Comparison of ENCODE assay signal across 11 cellular contexts in genomic region chr14:73014105-73014504, GRCh38. TPM values are rescaled to one million over a fixed set of nuclear protein-coding genes. Genes with fewer than 3 reads are reported as not detected.
A peak's percentile ranks its signal among the peaks of the same experiment; 100 is the strongest.
DNase-seq lines count a peak whose midpoint lies in the region; ATAC-seq, FAIRE-seq and TF ChIP-seq lines count a peak whose summit lies in the region.
"Had no signal": no experiment of that assay in that cellular context is flagged by ENCODE, and none has a peak within 500 bp of the region (broad histone marks: within the 10 kb centered on the region; RNA-seq: fewer than 3 reads in every experiment).

No MANE protein-coding gene starts in this region.

- H3K4me3 Mint-ChIP-seq in activated T-cell treated with anti-CD3 and anti-CD28 coated beads, Interleukin-2, amount 50 U/mL, for 72 hours, result peak overlapping the region; percentile 49 to 59
- H3K4me3 Mint-ChIP-seq: activated B cell treated with CpG ODN at 0.5 μM for 24 hours, naive B cell had no signal

- DNase-seq in activated T-cell treated with anti-CD3 and anti-CD28 coated beads, Interleukin-2, amount 50 U/mL, for 72 hours, result peak; percentile 21 to 27
- no peak for DNase-seq in activated T-cell treated with anti-CD3 and anti-CD28 coated beads for 4 hours
- DNase-seq in GM12878 (ENCODE audit: low read depth, low spot score), result peak; percentile 90
- no peak for DNase-seq in suprapubic skin (ENCODE audit: low spot score in 2 of 2)
- no peak for DNase-seq in HPDE6-E6E7 (ENCODE audit: extremely low spot score)
- DNase-seq in NOMO-1 (lab: John Stamatoyannopoulos, UW; ENCODE audit: unreplicated experiment in 2 of 2), result no peak
- DNase-seq in NCI-H69 (lab: John Stamatoyannopoulos, UW), result no peak
- DNase-seq: activated B cell treated with CpG ODN at 0.5 μM for 24 hours, naive B cell, NCI-H1417 had no signal

- H3K27ac ChIP-seq in GM12878 (ENCODE audit: control insufficient read depth, insufficient read depth), result peak overlapping the region; percentile 93
- H3K27ac ChIP-seq in suprapubic skin, result peak overlapping the region; percentile 60

- no peak for FAIRE-seq in GM12878 (lab: Jason Lieb, UNC)

- TF ChIP-seq POLR2A in GM12878 (IDR thresholded peaks at IDR 0.05; ENCODE audit: low read depth, low read length) (no peak), suprapubic skin (IDR thresholded peaks at IDR 0.05) (no peak)

- 0% methylated on average over 2 of the region's 2 CpGs for WGBS in GM12878 (ENCODE audit: insufficient coverage, insufficient replicate concordance, low lambda C conversion rate, missing lambda C conversion rate)
- WGBS in suprapubic skin, result 62% methylated on average over 2 of the region's 2 CpGs

- POLR2A ChIA-PET in GM12878 (lab: Charles Lee), result interaction anchor here (1.0 to 3.1 kb wide), 4 partner anchors 11 to 555 kb away, joined by 3 to 26 read pairs (median 4); partner anchors contain the start of genes ACOT2, RBM25 and ZFYVE1

- no peak overlapping the region for H2AFZ ChIP-seq in GM12878 (ENCODE audit: control insufficient read depth, low read depth, low read length)

- no peaks in the 10 kb centered on the region for H3K27me3 Mint-ChIP-seq in activated T-cell treated with anti-CD3 and anti-CD28 coated beads, Interleukin-2, amount 50 U/mL, for 72 hours (ENCODE audit: low read depth)
- H3K27me3 Mint-ChIP-seq: activated B cell treated with CpG ODN at 0.5 μM for 24 hours, naive B cell had no signal

- H3K9me3 ChIP-seq in GM12878 (replicated peaks; ENCODE audit: control insufficient read depth, insufficient read depth, low read length) (no peaks in the 10 kb centered on the region), suprapubic skin (no peaks in the 10 kb centered on the region)

- 0 out of 2 replicates have a peak overlapping the region, but pooled peaks have one; percentile 14 for H3K4me3 ChIP-seq in GM12878
- no peak overlapping the region for H3K4me3 ChIP-seq in suprapubic skin

- no peaks in the 10 kb centered on the region for H3K9me3 Mint-ChIP-seq in activated T-cell treated with anti-CD3 and anti-CD28 coated beads, Interleukin-2, amount 50 U/mL, for 72 hours
- H3K9me3 Mint-ChIP-seq: activated B cell treated with CpG ODN at 0.5 μM for 24 hours had no signal

- peaks cover 10 to 12% of the 10 kb centered on the region in 2 donors for H3K36me3 Mint-ChIP-seq in activated T-cell treated with anti-CD3 and anti-CD28 coated beads, Interleukin-2, amount 50 U/mL, for 72 hours (ENCODE audit: insufficient read depth in 2 of 2)

- peak overlapping the region; percentile 86 for H3K27ac Mint-ChIP-seq in activated T-cell treated with anti-CD3 and anti-CD28 coated beads, Interleukin-2, amount 50 U/mL, for 72 hours
- H3K27ac Mint-ChIP-seq: activated B cell treated with CpG ODN at 0.5 μM for 24 hours had no signal

- in situ Hi-C loops in GM12878 (cut with MboI), result no loop called here

- H3K9ac ChIP-seq in GM12878 (ENCODE audit: control insufficient read depth, insufficient read depth, low read length), result no peak overlapping the region

- RAD21 ChIA-PET in GM12878 (lab: Charles Lee; ENCODE audit: unreplicated experiment), result interaction anchor here (0.6 to 1.4 kb wide), 4 partner anchors 11 to 240 kb away, joined by 3 to 5 read pairs (median 4); partner anchors contain the start of gene RBM25

- no peaks in the 10 kb centered on the region for H3K27me3 ChIP-seq in GM12878 (replicated peaks in 1 of 2; ENCODE audit: control insufficient read depth in 2 of 2, insufficient read depth in 2 of 2, low read length in 1 of 2)
- no peaks in the 10 kb centered on the region for H3K27me3 ChIP-seq in suprapubic skin

- H3K4me1 Mint-ChIP-seq in activated T-cell treated with anti-CD3 and anti-CD28 coated beads, Interleukin-2, amount 50 U/mL, for 72 hours (ENCODE audit: low read depth), result peaks cover 52% of the 10 kb centered on the region

- H3K4me1 ChIP-seq in GM12878 (ENCODE audit: control insufficient read depth, insufficient read depth, low read length) (peaks cover 12% of the 10 kb centered on the region), suprapubic skin (peaks cover 23% of the 10 kb centered on the region)

- TF ChIP-seq EP300 in GM12878 (IDR thresholded peaks at IDR 0.05; ENCODE audit: borderline replicate concordance in 1 of 2, control insufficient read depth in 1 of 2, low read depth in 2 of 2, low read length in 2 of 2), result peak; percentile 68 to 79
- TF ChIP-seq EP300 in suprapubic skin (IDR thresholded peaks at IDR 0.05), result no peak

- H3K36me3 ChIP-seq in GM12878 (ENCODE audit: control insufficient read depth in 2 of 2, insufficient read depth in 2 of 2, low read length in 1 of 2) (no peaks in the 10 kb centered on the region; a peak in 2 of 4 replicates), suprapubic skin (peaks cover 26% of the 10 kb centered on the region)

- TF ChIP-seq RAD21 in GM12878 (IDR thresholded peaks at IDR 0.05; ENCODE audit: insufficient read depth, low read depth, low read length), result no peak

- peak overlapping the region; percentile 72 for H3K4me2 ChIP-seq in GM12878 (ENCODE audit: control insufficient read depth, insufficient read depth)

- CTCF ChIA-PET in GM12878 (lab: Yijun Ruan, JAX), result interaction anchor here (0.7 to 1.6 kb wide), 5 partner anchors 9 to 84 kb away, joined by 3 to 7 read pairs (median 4); partner anchors contain the start of gene ZFYVE1

- SMC1A ChIA-PET in GM12878 (lab: Charles Lee; ENCODE audit: uncharacterized antibody, unreplicated experiment), result interaction anchor here (0.8 to 3.9 kb wide), 9 partner anchors 9 to 217 kb away, joined by 3 to 23 read pairs (median 3); partner anchors contain the start of gene ZFYVE1

- H3K79me2 ChIP-seq in GM12878 (ENCODE audit: control insufficient read depth, insufficient read depth, low read length), result no peaks in the 10 kb centered on the region; the same call in none of the 2 replicates

- intact Hi-C loops in GM12878 (cut with micrococcal nuclease; ENCODE audit: unreplicated experiment), result no loop called here

- no TSS peak for BruUV-seq in GM12878 (replicated peaks; lab: Mats Ljungman, UMichigan)

- ATAC-seq in activated T-cell treated with anti-CD3 and anti-CD28 coated beads, Interleukin-2, amount 50 U/mL, for 72 hours (replicated peaks in 1 of 2), result peak; percentile 95 to 96
- ATAC-seq in HG03095 (IDR thresholded peaks at IDR 0.05; ENCODE audit: unreplicated experiment) (peak; percentile 81), GM12878 (peak; percentile 97)

- TF ChIP-seq CTCF in GM12878 (IDR thresholded peaks at IDR 0.05 in 2 of 3, conservative IDR thresholded peaks at IDR 0.05 in 1 of 3; ENCODE audit: control insufficient read depth in 2 of 3, extremely low read depth in 1 of 3, insufficient read depth in 1 of 3, low read depth in 3 of 3, low read length in 3 of 3), result no peak
- TF ChIP-seq CTCF in suprapubic skin (IDR thresholded peaks at IDR 0.05), result no peak

- no peaks in the 10 kb centered on the region for H4K20me1 ChIP-seq in GM12878 (ENCODE audit: control insufficient read depth, insufficient read depth)

TF ChIP-seq in GM12878, 131 proteins besides CTCF, POLR2A, EP300 and RAD21 (continues in another document):
- peak; percentile 72 to 80; a peak in 3 of 4 replicates for TF ChIP-seq IKZF2 (IDR thresholded peaks at IDR 0.05)
- TF ChIP-seq RFX5 (IDR thresholded peaks at IDR 0.05; ENCODE audit: low read depth, low read length), result peak; percentile 21; the same call in 1 of the 2 replicates

RNA-seq across cellular contexts. Expression of gene ZFYVE1, which starts 12.8 kb away (rescaled TPM):
- 10 to 100 TPM; 21.5 to 21.7 TPM for total RNA-seq in activated T-cell treated with anti-CD3 and anti-CD28 coated beads, Interleukin-2, amount 50 U/mL, for 72 hours
- total RNA-seq in GM12878 (2013; cell fraction: nucleolus; rRNA removed), result 33.4 and 34.8 TPM in 2 replicates
- total RNA-seq in GM12878 (2014; rRNA removed) (5.5 TPM in 2 replicates), GM12878 (2014; rRNA removed; fragmentation: Illumina TruSeq; extraction: Trizol) (5.2 and 6.6 TPM in 2 replicates), GM12878 (2021) (9.6 and 10.9 TPM in 2 replicates), suprapubic skin (10 to 100 TPM; 17.7 to 42.9 (median 25.9) TPM)
- polyA plus RNA-seq in GM12878 (2011; ENCODE audit: low read depth), result 6.2 TPM
- polyA plus RNA-seq in GM12878 (2011; rRNA removed) (8.0 and 13.3 TPM in 2 replicates), GM12878 (2014; fragmentation: Illumina TruSeq; extraction: Trizol) (6.0 and 6.2 TPM in 2 replicates), GM12878 (2014; fragmentation: Nextera tagmentation; extraction: Ambion mirVana) (1 to 10 TPM; 1.2 to 1.4 TPM), GM12878 (2014; rRNA removed) (5.6 and 7.3 TPM in 2 replicates), GM12878 (2016; fragmentation: Nextera tagmentation; extraction: Ambion mirVana) (1 to 10 TPM; 7.6 to 8.9 TPM)
- 11.9 and 13.0 TPM in 2 replicates for polyA plus RNA-seq in GM12878 (2011; cell fraction: cytosol; rRNA removed)
- polyA plus RNA-seq in GM12878 (2011; cell fraction: nucleus; rRNA removed), result 22.2 and 26.7 TPM in 2 replicates
- 7.2 and 9.7 TPM in 2 replicates for polyA plus RNA-seq in GM12878 (2012)
- polyA minus RNA-seq in GM12878 (2011; rRNA and poly(A)+ RNA removed), result 22.9 and 25.5 TPM in 2 replicates
- 5.3 and 5.8 TPM in 2 replicates for polyA minus RNA-seq in GM12878 (2011; cell fraction: cytosol; rRNA and poly(A)+ RNA removed)
- 9.4 and 21.9 TPM in 2 replicates for polyA minus RNA-seq in GM12878 (2011; cell fraction: nucleus; rRNA and poly(A)+ RNA removed)

RNA-seq across cellular contexts. Expression of gene RBM25, which starts 44.2 kb away (rescaled TPM):
- total RNA-seq in activated T-cell treated with anti-CD3 and anti-CD28 coated beads, Interleukin-2, amount 50 U/mL, for 72 hours, result 10 to 100 TPM; 91.8 to 92.3 TPM
- 467 and 503 TPM in 2 replicates for total RNA-seq in GM12878 (2013; cell fraction: nucleolus; rRNA removed)
- 43.4 and 46.0 TPM in 2 replicates for total RNA-seq in GM12878 (2014; rRNA removed)
- 70.2 and 74.2 TPM in 2 replicates for total RNA-seq in GM12878 (2014; rRNA removed; fragmentation: Illumina TruSeq; extraction: Trizol)
- total RNA-seq in GM12878 (2021), result 78.3 and 84.6 TPM in 2 replicates
- 38.6 TPM for polyA plus RNA-seq in GM12878 (2011; ENCODE audit: low read depth)
- 77.9 and 126 TPM in 2 replicates for polyA plus RNA-seq in GM12878 (2011; rRNA removed)
- polyA plus RNA-seq in GM12878 (2011; cell fraction: cytosol; rRNA removed), result 24.7 and 25.5 TPM in 2 replicates
- polyA plus RNA-seq in GM12878 (2011; cell fraction: nucleus; rRNA removed), result 228 and 235 TPM in 2 replicates
- 54.1 and 62.6 TPM in 2 replicates for polyA plus RNA-seq in GM12878 (2012)
- polyA plus RNA-seq in GM12878 (2014; fragmentation: Illumina TruSeq; extraction: Trizol), result 125 and 156 TPM in 2 replicates
- 10 to 100 TPM; 64.9 to 71.2 TPM for polyA plus RNA-seq in GM12878 (2014; fragmentation: Nextera tagmentation; extraction: Ambion mirVana)
- 56.6 and 61.5 TPM in 2 replicates for polyA plus RNA-seq in GM12878 (2014; rRNA removed)
- polyA plus RNA-seq in GM12878 (2016; fragmentation: Nextera tagmentation; extraction: Ambion mirVana), result 10 to 100 TPM; 74.0 to 77.4 TPM
- polyA minus RNA-seq in GM12878 (2011; rRNA and poly(A)+ RNA removed), result 33.9 and 35.2 TPM in 2 replicates
- polyA minus RNA-seq in GM12878 (2011; cell fraction: cytosol; rRNA and poly(A)+ RNA removed), result 18.6 and 21.2 TPM in 2 replicates
- polyA minus RNA-seq in GM12878 (2011; cell fraction: nucleus; rRNA and poly(A)+ RNA removed), result 97.3 and 135 TPM in 2 replicates
- total RNA-seq in suprapubic skin, result 100 to 1,000 TPM in 1 of 4 donors, 10 to 100 TPM in 3; 38.0 to 134 (median 58.1) TPM

Comparison
In these comparisons a context has a peak if more than half of its experiments do, and no peak if none do; other contexts are left out.
1. DNase-seq: peak in activated T-cell treated with anti-CD3 and anti-CD28 coated beads, Interleukin-2, amount 50 U/mL, for 72 hours (2 of 2) and GM12878 (single experiment); none in activated T-cell treated with anti-CD3 and anti-CD28 coated beads for 4 hours (single experiment), suprapubic skin (0 of 2), HPDE6-E6E7 (single experiment), NOMO-1 (0 of 2) and NCI-H69 (single experiment).
2. Peak in every context shown above with its lines, with median percentiles within 50 percentile points of each other: ATAC-seq.